In genomic region chr14:101875726-101876268, GRCh38 we compare ENCODE assay signal across 8 cellular contexts.
DNase-seq lines count a peak whose midpoint lies in the region; ATAC-seq and TF ChIP-seq lines count a peak whose summit lies in the region.

No MANE protein-coding gene starts in this region.

- peak overlapping the region; percentile 62 for H3K4me3 Mint-ChIP-seq in T-helper 1 cell treated with Interleukin-12 subunit alpha and Interleukin-12 subunit beta and Interleukin-4 antibody, amounts not matched to agents 30 μg/mL and 1 μg/mL, for 36 hours
- H3K4me3 Mint-ChIP-seq in natural killer cell = peak overlapping the region; percentile 76

- H3K9me3 Mint-ChIP-seq in T-helper 1 cell treated with Interleukin-12 subunit alpha and Interleukin-12 subunit beta and Interleukin-4 antibody, amounts not matched to agents 30 μg/mL and 1 μg/mL, for 36 hours = no peaks in the 10 kb centered on the region
- H3K9me3 Mint-ChIP-seq in natural killer cell = no peaks in the 10 kb centered on the region

- peaks cover 31% of the 10 kb centered on the region for H3K36me3 Mint-ChIP-seq in T-helper 1 cell treated with Interleukin-12 subunit alpha and Interleukin-12 subunit beta and Interleukin-4 antibody, amounts not matched to agents 30 μg/mL and 1 μg/mL, for 36 hours (ENCODE audit: low read depth)
- no peaks in the 10 kb centered on the region for H3K36me3 Mint-ChIP-seq in natural killer cell

- H3K4me1 Mint-ChIP-seq in T-helper 1 cell treated with Interleukin-12 subunit alpha and Interleukin-12 subunit beta and Interleukin-4 antibody, amounts not matched to agents 30 μg/mL and 1 μg/mL, for 36 hours (ENCODE audit: low read depth) = peaks cover 67% of the 10 kb centered on the region
- H3K4me1 Mint-ChIP-seq in natural killer cell = peaks cover 84 to 91% of the 10 kb centered on the region in 2 donors

- no peaks in the 10 kb centered on the region for H3K27me3 Mint-ChIP-seq in T-helper 1 cell treated with Interleukin-12 subunit alpha and Interleukin-12 subunit beta and Interleukin-4 antibody, amounts not matched to agents 30 μg/mL and 1 μg/mL, for 36 hours (ENCODE audit: low read depth)
- H3K27me3 Mint-ChIP-seq in natural killer cell (ENCODE audit: low read depth in 2 of 2) = no peaks in the 10 kb centered on the region

- intact Hi-C loops in natural killer cell (cut with micrococcal nuclease) = loop anchor here (5.0 kb wide), 2 partner anchors 33 to 72 kb away; no protein-coding TSS in a partner anchor

- TF ChIP-seq CTCF in natural killer cell (IDR thresholded peaks at IDR 0.05) = no peak

- DNase-seq in natural killer cell (no peak), NCI-H748 treated with DMSO at 0.1 percent for 48 hours (lab: John Stamatoyannopoulos, UW) (no peak), NCI-H128 (lab: John Stamatoyannopoulos, UW; ENCODE audit: unreplicated experiment) (no peak), cortex of kidney (lab: John Stamatoyannopoulos, UW) (no peak), hippocampal formation (lab: John Stamatoyannopoulos, UW) (no peak)

- H3K27ac Mint-ChIP-seq in T-helper 1 cell treated with Interleukin-12 subunit alpha and Interleukin-12 subunit beta and Interleukin-4 antibody, amounts not matched to agents 30 μg/mL and 1 μg/mL, for 36 hours = peak overlapping the region; percentile 80
- peak overlapping the region; percentile 93 to 94 for H3K27ac Mint-ChIP-seq in natural killer cell

- peak; percentile 23 for ATAC-seq in GM18873 (IDR thresholded peaks at IDR 0.05; ENCODE audit: low FRiP score, unreplicated experiment)
- ATAC-seq in HG02759 (IDR thresholded peaks at IDR 0.05; ENCODE audit: unreplicated experiment) = peak; percentile 8
- no peak for ATAC-seq in natural killer cell

Comparison
In these comparisons a context has a peak if more than half of its experiments do, and no peak if none do; other contexts are left out.
1. ATAC-seq: peak in GM18873 (single experiment) and HG02759 (single experiment); none in natural killer cell (0 of 3).